ENCODE assay signal across 28 cellular contexts in genomic region chr12:101042211-101042610, GRCh38.
DNase-seq lines count a peak whose midpoint lies in the region; ATAC-seq lines count a peak whose summit lies in the region.
"Had no signal": no experiment of that assay in that cellular context is flagged by ENCODE, and none has a peak within 500 bp of the region (broad histone marks: within the 10 kb centered on the region; RNA-seq: fewer than 3 reads in every experiment).

No MANE protein-coding gene starts in this region.

- ATAC-seq in left colon: peak; percentile 49
- ATAC-seq: esophagus mucosa; stimulated activated naive CD8-positive, alpha-beta T cell treated with anti-CD3 and anti-CD28 coated beads, Interleukin-15, Interleukin-2, amounts not matched to agents 100 U/mL and 50 U/mL, for 24 hours; T-cell had no signal

- DNase-seq in DMS153 treated with DMSO at 0.1 percent for 48 hours (lab: John Stamatoyannopoulos, UW; ENCODE audit: unreplicated experiment) (peak; percentile 10), DMS153 (lab: John Stamatoyannopoulos, UW) (no peak), NCI-H2029 (lab: John Stamatoyannopoulos, UW) (peak; percentile 35), NCI-H748 treated with DMSO at 0.1 percent for 48 hours (lab: John Stamatoyannopoulos, UW) (peak; percentile 72), left colon (peak in 1 of 2 donors; percentile 18), NOMO-1 (lab: John Stamatoyannopoulos, UW; ENCODE audit: unreplicated experiment in 2 of 2) (no peak), NOMO-1 treated with dmso at 0.1 percent for 144 hours (lab: John Stamatoyannopoulos, UW; ENCODE audit: unreplicated experiment) (no peak)
- DNase-seq in stimulated activated CD8-positive, alpha-beta memory T cell treated with anti-CD3 and anti-CD28 coated beads, Interleukin-4, amount 100 ng/mL, for 48 hours: no peak
- DNase-seq: 8988T; activated B cell treated with CpG ODN at 0.5 μM for 24 hours; activated CD4-positive, alpha-beta T cell treated with anti-CD3 and anti-CD28 coated beads, Interleukin-2, amount 50 U/mL, for 1 hour; activated effector memory CD4-positive, alpha-beta T cell treated with anti-CD3 and anti-CD28 coated beads, Interleukin-2, amount 50 U/mL, for 16 hours; activated naive CD8-positive, alpha-beta T cell treated with anti-CD3 and anti-CD28 coated beads, Interleukin-2, amount 10 ng/mL, durations not matched to agents 7 days and 5 days; activated T-cell treated with anti-CD3 and anti-CD28 coated beads, Interleukin-2, amount 50 U/mL, for 24 hours; aorta; cortex of kidney; H7; left ventricle myocardium inferior; mesendoderm; NCI-H1436 treated with DMSO at 0.1 percent for 48 hours; NCI-H82; OCI-M1; retina; stimulated activated CD4-positive, alpha-beta T cell treated with anti-CD3 and anti-CD28 coated beads, Interleukin-1b, Interleukin-23, amount 100 ng/mL, for 48 hours; stimulated activated naive CD8-positive, alpha-beta T cell treated with anti-CD3 and anti-CD28 coated beads, Interleukin-15, Interleukin-2, amounts not matched to agents 100 U/mL and 50 U/mL, for 24 hours; T-cell; testis had no signal

- intact Hi-C loops in left colon (cut with DNase I, micrococcal nuclease): no loop called here

Comparison
In these comparisons a context has a peak if more than half of its experiments do, and no peak if none do; other contexts are left out.
1. DNase-seq: peak in DMS153 treated with DMSO at 0.1 percent for 48 hours (single experiment), NCI-H2029 (single experiment) and NCI-H748 treated with DMSO at 0.1 percent for 48 hours (single experiment); none in DMS153 (single experiment), stimulated activated CD8-positive, alpha-beta memory T cell treated with anti-CD3 and anti-CD28 coated beads, Interleukin-4, amount 100 ng/mL, for 48 hours (single experiment), NOMO-1 (0 of 2) and NOMO-1 treated with dmso at 0.1 percent for 144 hours (single experiment).